ENCODE assay signal across 17 cellular contexts in the genomic region with DNA sequence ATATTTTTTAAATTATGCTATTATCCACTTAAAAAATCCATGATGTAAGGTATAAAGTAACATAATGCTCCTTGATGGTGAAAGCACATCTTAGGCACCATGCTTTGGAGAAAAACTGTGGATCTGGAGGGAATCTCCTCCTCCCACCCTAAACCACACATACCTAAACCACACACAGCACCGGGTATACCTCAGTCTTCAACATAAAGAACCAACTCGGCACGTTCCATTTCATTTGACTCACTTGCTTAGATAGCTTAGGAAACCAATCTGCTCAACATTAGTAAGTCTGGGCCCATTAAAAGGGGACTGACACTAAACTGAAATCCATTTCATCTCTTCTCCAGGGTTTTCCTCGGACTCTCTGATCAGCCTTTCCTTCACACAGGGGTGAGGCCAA.
"Had no signal": no experiment of that assay in that cellular context is flagged by ENCODE, and none has a peak within 500 bp of the region (broad histone marks: within the 10 kb centered on the region; RNA-seq: fewer than 3 reads in every experiment).

No MANE protein-coding gene starts in this region.

- H3K4me1 ChIP-seq: suprapubic skin had no signal

- H3K27me3 Mint-ChIP-seq: dendritic cell treated with granulocyte-macrophage colony-stimulating factor and Interleukin-4, amounts not matched to agents 40 ng/mL and 50 ng/mL, for 4 days; effector memory CD8-positive, alpha-beta T cell had no signal

- H3K4me3 ChIP-seq: suprapubic skin had no signal

- DNase-seq: cerebellar nuclear complex; effector memory CD8-positive, alpha-beta T cell; foreskin melanocyte; head of caudate nucleus; kidney glomerular epithelial cell; mesenchymal stem cell; nucleus accumbens; posterior cingulate gyrus; retina; SHP77; SK-N-SH; stimulated activated CD4-positive, alpha-beta T cell treated with anti-CD3 and anti-CD28 coated beads, Interleukin-2, amount 100 ng/mL, for 48 hours had no signal

- H3K4me3 Mint-ChIP-seq: dendritic cell treated with granulocyte-macrophage colony-stimulating factor and Interleukin-4, amounts not matched to agents 40 ng/mL and 50 ng/mL, for 4 days; effector memory CD8-positive, alpha-beta T cell; nephron had no signal

- H3K27ac ChIP-seq: epithelial cell of prostate, suprapubic skin had no signal

- H3K9me3 Mint-ChIP-seq: dendritic cell treated with granulocyte-macrophage colony-stimulating factor and Interleukin-4, amounts not matched to agents 40 ng/mL and 50 ng/mL, for 4 days; nephron; type B pancreatic cell had no signal

- H3K27me3 ChIP-seq: suprapubic skin had no signal

- H3K36me3 ChIP-seq: suprapubic skin had no signal

- H3K27ac Mint-ChIP-seq: dendritic cell treated with granulocyte-macrophage colony-stimulating factor and Interleukin-4, amounts not matched to agents 40 ng/mL and 50 ng/mL, for 4 days; effector memory CD8-positive, alpha-beta T cell; nephron; type B pancreatic cell had no signal

- H3K36me3 Mint-ChIP-seq: type B pancreatic cell had no signal

- ATAC-seq: effector memory CD8-positive, alpha-beta T cell had no signal

- H3K9me3 ChIP-seq: SK-N-SH, suprapubic skin had no signal
